Comparison of ENCODE assay signal across 20 cellular contexts in the genomic region with DNA sequence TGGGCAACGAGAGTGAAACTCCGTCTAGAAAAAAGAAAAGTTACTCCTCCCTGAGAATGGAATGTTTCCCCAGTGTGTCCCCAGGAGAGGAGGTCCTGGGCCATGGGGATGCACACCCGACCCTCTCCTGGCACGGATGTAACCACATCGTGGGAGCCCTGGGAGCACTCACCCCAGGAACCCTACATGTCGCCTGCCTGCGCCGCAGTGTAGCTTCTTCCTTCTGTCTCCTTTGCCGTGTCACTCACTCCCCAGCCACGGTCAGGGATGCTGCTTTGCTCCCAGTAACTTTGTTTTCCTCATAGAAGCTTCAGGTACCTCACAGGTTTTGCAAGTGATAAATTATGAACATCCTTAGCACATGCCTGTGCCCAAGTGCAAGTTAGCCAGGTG.
DNase-seq lines count a peak whose midpoint lies in the region; ATAC-seq, FAIRE-seq and TF ChIP-seq lines count a peak whose summit lies in the region.
"Had no signal": no experiment of that assay in that cellular context is flagged by ENCODE, and none has a peak within 500 bp of the region (broad histone marks: within the 10 kb centered on the region; RNA-seq: fewer than 3 reads in every experiment).

No MANE protein-coding gene starts in this region.

- no peak overlapping the region for H2AFZ ChIP-seq in HepG2 (ENCODE audit: low read length)
- H2AFZ ChIP-seq: PC-9 had no signal

- peak overlapping the region; percentile 4 for H3K27ac Mint-ChIP-seq in activated naive CD4-positive, alpha-beta T cell treated with anti-CD3 and anti-CD28 coated beads, Interleukin-2, amount 10 ng/mL, durations not matched to agents 7 days and 5 days
- H3K27ac Mint-ChIP-seq in activated T-helper 17 cell treated with anti-CD3 and anti-CD28 coated beads, Interleukin-2, amount 50 U/mL, for 72 hours, result peak overlapping the region; percentile 24
- H3K27ac Mint-ChIP-seq in T-cell, result no peak overlapping the region

- no peak for TF ChIP-seq CTCF in HepG2 (CRISPR knock-in tag; IDR thresholded peaks at IDR 0.05)
- no peak for TF ChIP-seq CTCF in upper lobe of right lung (IDR thresholded peaks at IDR 0.05)

- no peak overlapping the region for H3K4me3 ChIP-seq in HepG2 (replicated peaks in 1 of 3; ENCODE audit: insufficient read depth in 1 of 3, low read depth in 2 of 3, low read length in 3 of 3)
- H3K4me3 ChIP-seq in upper lobe of right lung, result no peak overlapping the region
- H3K4me3 ChIP-seq: PC-9 had no signal

- H3K9me3 Mint-ChIP-seq in activated naive CD4-positive, alpha-beta T cell treated with anti-CD3 and anti-CD28 coated beads, Interleukin-2, amount 10 ng/mL, durations not matched to agents 7 days and 5 days, result no peaks in the 10 kb centered on the region
- H3K9me3 Mint-ChIP-seq in activated T-helper 17 cell treated with anti-CD3 and anti-CD28 coated beads, Interleukin-2, amount 50 U/mL, for 72 hours, result no peaks in the 10 kb centered on the region
- H3K9me3 Mint-ChIP-seq in T-cell, result no peaks in the 10 kb centered on the region
- H3K9me3 Mint-ChIP-seq: CD4-positive, CD25-positive, alpha-beta regulatory T cell had no signal

- H4K20me1 ChIP-seq in HepG2 (ENCODE audit: insufficient read depth, low read length), result no peaks in the 10 kb centered on the region

- no peak for ATAC-seq in activated T-helper 17 cell treated with anti-CD3 and anti-CD28 coated beads, Interleukin-2, amount 50 U/mL, for 72 hours (replicated peaks)
- ATAC-seq in HepG2 (peak; percentile 13), upper lobe of right lung (peak; percentile 26), T-cell (replicated peaks in 1 of 4) (no peak)

- H3K4me3 Mint-ChIP-seq in activated naive CD4-positive, alpha-beta T cell treated with anti-CD3 and anti-CD28 coated beads, Interleukin-2, amount 10 ng/mL, durations not matched to agents 7 days and 5 days, result no peak overlapping the region
- H3K4me3 Mint-ChIP-seq in activated T-helper 17 cell treated with anti-CD3 and anti-CD28 coated beads, Interleukin-2, amount 50 U/mL, for 72 hours, result no peak overlapping the region
- no peak overlapping the region for H3K4me3 Mint-ChIP-seq in T-cell
- H3K4me3 Mint-ChIP-seq: CD4-positive, CD25-positive, alpha-beta regulatory T cell had no signal

- H3K4me1 ChIP-seq in HepG2 (ENCODE audit: insufficient read depth, low read length) (no peaks in the 10 kb centered on the region), upper lobe of right lung (no peaks in the 10 kb centered on the region)
- H3K4me1 ChIP-seq: BE2C, Caco-2 had no signal

- no peak overlapping the region for H3K4me2 ChIP-seq in HepG2 (ENCODE audit: low read depth, low read length)
- H3K4me2 ChIP-seq: PC-9 had no signal

- no TSS peak for BruUV-seq in HepG2 (replicated peaks; lab: Mats Ljungman, UMichigan)

- DNase-seq in activated naive CD4-positive, alpha-beta T cell treated with anti-CD3 and anti-CD28 coated beads, Interleukin-2, amount 10 ng/mL, durations not matched to agents 7 days and 5 days, result no peak
- DNase-seq in activated naive CD4-positive, alpha-beta T cell (lab: John Stamatoyannopoulos, UW), result no peak
- DNase-seq in HepG2 (ENCODE audit: low spot score) (no peak), upper lobe of right lung (no peak), substantia nigra (lab: John Stamatoyannopoulos, UW) (no peak), T-cell (no peak), RPMI8226 (no peak)
- DNase-seq: BE2C; Caco-2; CD4-positive, CD25-positive, alpha-beta regulatory T cell; GDM1; MM.1S; NCI-H1092; NCI-H1436 treated with DMSO at 0.1 percent for 48 hours; NCI-H2029; NCI-H2171; NCI-H526; PC-9 had no signal

- H3K9ac ChIP-seq in HepG2 (ENCODE audit: insufficient read depth, low read depth, low read length), result no peak overlapping the region

- H3K27ac ChIP-seq in HepG2 (ENCODE audit: extremely low read length, insufficient read depth, low read length) (no peak overlapping the region), upper lobe of right lung (no peak overlapping the region), substantia nigra (ENCODE audit: low read depth, low read length, poor library complexity, severe bottlenecking) (no peak overlapping the region)
- H3K27ac ChIP-seq: PC-9 had no signal

- H3K36me3 Mint-ChIP-seq in activated naive CD4-positive, alpha-beta T cell treated with anti-CD3 and anti-CD28 coated beads, Interleukin-2, amount 10 ng/mL, durations not matched to agents 7 days and 5 days, result peaks cover 61% of the 10 kb centered on the region
- peaks cover 78% of the 10 kb centered on the region for H3K36me3 Mint-ChIP-seq in activated T-helper 17 cell treated with anti-CD3 and anti-CD28 coated beads, Interleukin-2, amount 50 U/mL, for 72 hours (ENCODE audit: low read depth)
- H3K36me3 Mint-ChIP-seq in T-cell, result peaks cover 50% of the 10 kb centered on the region

- in situ Hi-C loops in HepG2 (cut with HindIII; ENCODE audit: extremely low pct_ligation_motif_present, low pct_unique_long_range_greater_than_20kb), result no loop called here

- TF ChIP-seq EP300 in HepG2 (IDR thresholded peaks at IDR 0.05; ENCODE audit: low read depth in 2 of 2, low read length in 2 of 2) (no peak), HepG2 (CRISPR knock-in tag; IDR thresholded peaks at IDR 0.05; ENCODE audit: borderline replicate concordance) (no peak)

- TF ChIP-seq POLR2A in HepG2 (IDR thresholded peaks at IDR 0.05; ENCODE audit: insufficient read depth in 1 of 2, low read depth in 2 of 2, low read length in 2 of 2), result no peak

- TF ChIP-seq RAD21 in HepG2 (CRISPR knock-in tag; IDR thresholded peaks at IDR 0.05), result no peak

- peaks cover 15 to 43% of the 10 kb centered on the region in 2 experiments for H3K36me3 ChIP-seq in HepG2 (replicated peaks in 1 of 2; ENCODE audit: control insufficient read depth in 1 of 2, insufficient read depth in 2 of 2, low read length in 2 of 2)
- peaks cover 52% of the 10 kb centered on the region for H3K36me3 ChIP-seq in upper lobe of right lung

- H3K27me3 ChIP-seq in HepG2 (ENCODE audit: control insufficient read depth in 1 of 2, insufficient read depth in 2 of 2, low read length in 2 of 2) (no peaks in the 10 kb centered on the region), upper lobe of right lung (no peaks in the 10 kb centered on the region)
- H3K27me3 ChIP-seq: BE2C had no signal

- H3K4me1 Mint-ChIP-seq in activated naive CD4-positive, alpha-beta T cell treated with anti-CD3 and anti-CD28 coated beads, Interleukin-2, amount 10 ng/mL, durations not matched to agents 7 days and 5 days, result no peaks in the 10 kb centered on the region
- H3K4me1 Mint-ChIP-seq in activated T-helper 17 cell treated with anti-CD3 and anti-CD28 coated beads, Interleukin-2, amount 50 U/mL, for 72 hours, result no peaks in the 10 kb centered on the region
- no peaks in the 10 kb centered on the region for H3K4me1 Mint-ChIP-seq in T-cell

- H3K27me3 Mint-ChIP-seq in activated naive CD4-positive, alpha-beta T cell treated with anti-CD3 and anti-CD28 coated beads, Interleukin-2, amount 10 ng/mL, durations not matched to agents 7 days and 5 days, result no peaks in the 10 kb centered on the region
- H3K27me3 Mint-ChIP-seq in activated T-helper 17 cell treated with anti-CD3 and anti-CD28 coated beads, Interleukin-2, amount 50 U/mL, for 72 hours, result no peaks in the 10 kb centered on the region
- H3K27me3 Mint-ChIP-seq in T-cell, result no peaks in the 10 kb centered on the region
- H3K27me3 Mint-ChIP-seq: CD4-positive, CD25-positive, alpha-beta regulatory T cell had no signal

- H3K79me2 ChIP-seq in HepG2 (ENCODE audit: insufficient read depth, low read length), result no peaks in the 10 kb centered on the region

- intact Hi-C loops in HepG2 (cut with micrococcal nuclease; ENCODE audit: unreplicated experiment) (no loop called here), upper lobe of right lung (cut with DNase I) (no loop called here)

- POLR2A ChIA-PET in HepG2 (lab: Yijun Ruan, JAX), result no interaction called here
- POLR2A ChIA-PET in T-cell (lab: Charles Lee), result interaction anchor here in 1 of 2 donors (0.6 kb wide), 1 partner anchor 236 kb away, joined by 7 read pairs; no protein-coding TSS in a partner anchor

- H3K9me3 ChIP-seq in HepG2 (ENCODE audit: low read length), result no peaks in the 10 kb centered on the region
- H3K9me3 ChIP-seq in upper lobe of right lung, result no peaks in the 10 kb centered on the region
- H3K9me3 ChIP-seq: BE2C, Caco-2 had no signal

- no peak for FAIRE-seq in HepG2 (lab: Jason Lieb, UNC)
- FAIRE-seq: A204.1 had no signal

- 94% methylated on average over 10 of the region's 10 CpGs for WGBS in HepG2 (ENCODE audit: low lambda C conversion rate)

- CTCF ChIA-PET in activated naive CD4-positive, alpha-beta T cell treated with anti-CD3 and anti-CD28 coated beads, Interleukin-2, amount 10 ng/mL, durations not matched to agents 7 days and 5 days (lab: Charles Lee), result interaction anchor here (1.7 kb wide), 1 partner anchor 227 kb away, joined by 6 read pairs; no protein-coding TSS in a partner anchor
- CTCF ChIA-PET in HepG2 (lab: Yijun Ruan, JAX; ENCODE audit: low intra/inter-chr PET ratio, low total read pairs), result no interaction called here
- CTCF ChIA-PET in T-cell (lab: Charles Lee), result interaction anchor here in 1 of 2 donors (0.6 kb wide), 1 partner anchor 19 kb away, joined by 4 read pairs; no protein-coding TSS in a partner anchor

TF ChIP-seq in HepG2, 621 proteins besides CTCF, POLR2A, EP300 and RAD21:
- TF ChIP-seq GATA4 (IDR thresholded peaks at IDR 0.05; ENCODE audit: borderline replicate concordance, low read depth) (no peak), RBM22 (optimal IDR thresholded peaks at IDR 0.05; ENCODE audit: low read length) (peak; percentile 70), POLR2AphosphoS2 (IDR thresholded peaks at IDR 0.05; ENCODE audit: low read depth, low read length) (0 out of 2 replicates have a peak, but pooled peaks have one; percentile 36)

Comparison
In these comparisons a context has a peak if more than half of its experiments do, and no peak if none do; other contexts are left out.
1. H3K27ac Mint-ChIP-seq: peak in activated naive CD4-positive, alpha-beta T cell treated with anti-CD3 and anti-CD28 coated beads, Interleukin-2, amount 10 ng/mL, durations not matched to agents 7 days and 5 days (single experiment) and activated T-helper 17 cell treated with anti-CD3 and anti-CD28 coated beads, Interleukin-2, amount 50 U/mL, for 72 hours (single experiment); none in T-cell (0 of 2).
2. ATAC-seq: peak in HepG2 (single experiment) and upper lobe of right lung (single experiment); none in activated T-helper 17 cell treated with anti-CD3 and anti-CD28 coated beads, Interleukin-2, amount 50 U/mL, for 72 hours (single experiment) and T-cell (0 of 4).